Comparison of ENCODE assay signal across 8 cellular contexts in the genomic region with DNA sequence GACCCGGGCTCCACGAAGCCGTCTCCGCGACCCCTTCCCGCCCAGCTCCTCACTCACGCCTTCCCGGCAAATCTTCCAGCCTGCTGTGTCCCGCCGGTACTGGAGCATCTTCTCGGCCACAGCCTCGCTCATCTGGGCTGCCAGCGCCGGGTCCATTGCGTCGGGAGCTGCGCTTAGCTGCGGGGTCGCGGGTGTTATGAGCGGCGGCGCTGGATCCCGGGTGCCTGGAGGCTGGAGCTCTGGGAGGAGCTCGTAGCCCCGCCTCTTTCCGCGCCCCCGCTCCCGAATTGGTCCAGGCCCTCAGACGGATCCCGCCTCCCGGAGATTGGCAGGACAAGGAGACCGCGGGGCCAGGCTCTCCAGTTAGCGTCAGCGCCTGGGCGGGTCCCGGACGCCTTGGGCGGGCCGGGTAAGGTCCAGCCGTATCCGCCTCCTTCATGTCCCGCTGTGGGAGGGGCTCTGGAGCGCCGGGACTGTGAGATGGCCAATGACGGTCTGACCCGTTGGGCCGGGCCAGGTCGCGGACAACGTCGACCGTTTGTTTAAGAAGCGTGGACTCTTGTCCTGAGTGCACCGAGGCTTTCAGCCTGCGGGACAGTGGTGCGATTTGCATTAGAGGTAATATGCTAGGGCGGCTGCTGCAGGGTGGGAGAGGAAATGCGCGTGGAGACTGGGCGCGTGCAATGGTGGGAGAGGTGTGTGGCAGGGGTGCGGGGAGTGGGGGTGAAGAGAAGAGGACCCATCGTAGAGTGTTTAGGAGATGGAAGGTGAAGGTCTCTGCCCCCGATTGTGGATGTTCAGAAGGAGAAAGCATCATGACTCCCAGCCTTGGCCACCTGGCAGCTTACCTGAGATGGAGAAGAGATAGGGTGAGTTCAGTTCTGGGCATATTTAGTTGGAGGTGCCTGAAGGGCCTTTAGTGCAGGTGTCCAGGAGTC. TPM values are rescaled to one million over a fixed set of nuclear protein-coding genes. Genes with fewer than 3 reads are reported as not detected.
A peak's percentile ranks its signal among the peaks of the same experiment; 100 is the strongest.
DNase-seq lines count a peak whose midpoint lies in the region; ATAC-seq and TF ChIP-seq lines count a peak whose summit lies in the region.

Gene STARD5, minus strand, starts transcription at position 198 of the 938 bp plus-strand sequence. Its CDS starts 42 bp downstream, at position 156.

- H3K27ac Mint-ChIP-seq in naive B cell: peak within 1 kb of the TSS; percentile 48 to 98 (median 91)
- H3K27ac Mint-ChIP-seq in stimulated activated effector memory CD8-positive, alpha-beta T cell treated with anti-CD3 and anti-CD28 coated beads, Interleukin-12 subunit alpha, Interleukin-12 subunit beta, amount 100 ng/mL, for 72 hours: peak within 1 kb of the TSS; percentile 87

- peak within 1 kb of the TSS; percentile 78 for H2AFZ ChIP-seq in KMS-11 (ENCODE audit: low read depth)

- no peaks in the 10 kb centered on the region for H3K36me3 ChIP-seq in KMS-11 (ENCODE audit: insufficient read depth)
- H3K36me3 ChIP-seq in Peyer's patch: peaks cover 0 to 10% (median 0%) of the 10 kb centered on the region in 3 donors

- peak; percentile 94 for TF ChIP-seq POLR2A in Peyer's patch (IDR thresholded peaks at IDR 0.05)

- H3K27ac ChIP-seq in KMS-11 (no peak within 1 kb of the TSS), Peyer's patch (peak within 1 kb of the TSS; percentile 78 to 93 (median 84))

- ATAC-seq in GM21786 (IDR thresholded peaks at IDR 0.05; ENCODE audit: unreplicated experiment): peak; percentile 98
- peak; percentile 96 to 97 for ATAC-seq in naive B cell (ENCODE audit: low read depth in 2 of 2)
- ATAC-seq in stimulated activated effector memory CD8-positive, alpha-beta T cell treated with anti-CD3 and anti-CD28 coated beads, Interleukin-12 subunit alpha, Interleukin-12 subunit beta, amount 100 ng/mL, for 72 hours: peak; percentile 100

- TF ChIP-seq CTCF in KMS-11 (conservative IDR thresholded peaks at IDR 0.05; ENCODE audit: low read depth, low read length): no peak
- TF ChIP-seq CTCF in Peyer's patch (IDR thresholded peaks at IDR 0.05): peak in 1 of 6 experiments; percentile 7

- H3K4me1 ChIP-seq in KMS-11 (ENCODE audit: low read depth, poor library complexity, severe bottlenecking) (peaks cover 45% of the 10 kb centered on the region), Peyer's patch (peaks cover 0 to 12% (median 0%) of the 10 kb centered on the region in 4 donors)

- no peaks in the 10 kb centered on the region for H3K27me3 ChIP-seq in KMS-11 (ENCODE audit: insufficient read depth, low read depth)
- H3K27me3 ChIP-seq in Peyer's patch: no peaks in the 10 kb centered on the region

- H3K9me3 Mint-ChIP-seq in naive B cell: no peaks in the 10 kb centered on the region
- H3K9me3 Mint-ChIP-seq in stimulated activated effector memory CD8-positive, alpha-beta T cell treated with anti-CD3 and anti-CD28 coated beads, Interleukin-12 subunit alpha, Interleukin-12 subunit beta, amount 100 ng/mL, for 72 hours: no peaks in the 10 kb centered on the region

- H3K27me3 Mint-ChIP-seq in naive B cell: no peaks in the 10 kb centered on the region

- no peaks in the 10 kb centered on the region for H4K20me1 ChIP-seq in KMS-11 (ENCODE audit: insufficient read depth)

- no peaks in the 10 kb centered on the region for H3K79me2 ChIP-seq in KMS-11 (ENCODE audit: insufficient read depth, low read depth)

- DNase-seq in DMS79 (lab: John Stamatoyannopoulos, UW) (peak; percentile 84), Peyer's patch (peak; percentile 99 to 100 (median 99)), activated T-helper 1 cell treated with Interleukin-2 at 50 U/mL for 16 hours (ENCODE audit: low read depth) (peak; percentile 93), fibroblast of gingiva (ENCODE audit: low read depth) (peak; percentile 96), naive B cell (peak; percentile 93)
- peak; percentile 89 to 96 for DNase-seq in stimulated activated effector memory CD8-positive, alpha-beta T cell treated with anti-CD3 and anti-CD28 coated beads, Interleukin-12 subunit alpha, Interleukin-12 subunit beta, amount 100 ng/mL, for 72 hours (ENCODE audit: low spot score in 2 of 2)

- peak within 1 kb of the TSS; percentile 86 to 99 (median 98) for H3K4me3 Mint-ChIP-seq in naive B cell
- H3K4me3 Mint-ChIP-seq in stimulated activated effector memory CD8-positive, alpha-beta T cell treated with anti-CD3 and anti-CD28 coated beads, Interleukin-12 subunit alpha, Interleukin-12 subunit beta, amount 100 ng/mL, for 72 hours: peak within 1 kb of the TSS; percentile 98

- H3K4me3 ChIP-seq in KMS-11 (IDR thresholded peaks at IDR 0.05; ENCODE audit: insufficient read depth, low read depth, low read length) (no peak within 1 kb of the TSS), Peyer's patch (peak within 1 kb of the TSS; percentile 70 to 89 (median 84))

- H3K9me3 ChIP-seq in Peyer's patch: no peaks in the 10 kb centered on the region

- peak within 1 kb of the TSS; percentile 52; the same call in 1 of the 2 replicates for H3K9ac ChIP-seq in KMS-11

- peaks cover 23 to 42% (median 38%) of the 10 kb centered on the region in 3 donors for H3K4me1 Mint-ChIP-seq in naive B cell
- H3K4me1 Mint-ChIP-seq in stimulated activated effector memory CD8-positive, alpha-beta T cell treated with anti-CD3 and anti-CD28 coated beads, Interleukin-12 subunit alpha, Interleukin-12 subunit beta, amount 100 ng/mL, for 72 hours: peaks cover 23% of the 10 kb centered on the region

- H3K36me3 Mint-ChIP-seq in naive B cell: no peaks in the 10 kb centered on the region
- H3K36me3 Mint-ChIP-seq in stimulated activated effector memory CD8-positive, alpha-beta T cell treated with anti-CD3 and anti-CD28 coated beads, Interleukin-12 subunit alpha, Interleukin-12 subunit beta, amount 100 ng/mL, for 72 hours: peaks cover 20% of the 10 kb centered on the region

- peak within 1 kb of the TSS; percentile 78 for H3K4me2 ChIP-seq in KMS-11

RNA-seq across cellular contexts. Expression of gene STARD5, which starts in this region (rescaled TPM):
- 10 to 100 TPM; 37.8 to 39.6 (median 38.7) TPM for total RNA-seq in Peyer's patch
- 1 to 10 TPM; 5.1 to 9.6 (median 7.3) TPM for polyA plus RNA-seq in naive B cell (ENCODE audit: low read depth in 6 of 6)
